2 cellular contexts compared by ENCODE assay signal in genomic region chr12:128245106-128245505, GRCh38.
TF ChIP-seq lines count a peak whose summit lies in the region.

No MANE protein-coding gene starts in this region.

TF ChIP-seq in SK-N-SH, 30 proteins besides CTCF, POLR2A, EP300 and RAD21 (continued from another document):
- TF ChIP-seq ZBTB33 (IDR thresholded peaks at IDR 0.05; ENCODE audit: borderline replicate concordance, low read depth) = no peak
- no peak for TF ChIP-seq USF2 (IDR thresholded peaks at IDR 0.05; ENCODE audit: borderline replicate concordance, low read depth, low read length)
- TF ChIP-seq FOSL2 (IDR thresholded peaks at IDR 0.05; ENCODE audit: borderline replicate concordance, low read depth) = no peak
- no peak for TF ChIP-seq REST (IDR thresholded peaks at IDR 0.05; ENCODE audit: low read depth, low read length)
- no peak for TF ChIP-seq JUND (IDR thresholded peaks at IDR 0.05)
- no peak for TF ChIP-seq RCOR1 (IDR thresholded peaks at IDR 0.05; ENCODE audit: low read length)
- TF ChIP-seq SMC3 (IDR thresholded peaks at IDR 0.05; ENCODE audit: low read depth, low read length) = no peak
- TF ChIP-seq NFIC (IDR thresholded peaks at IDR 0.05; ENCODE audit: borderline replicate concordance) = no peak
- no peak for TF ChIP-seq USF1 (IDR thresholded peaks at IDR 0.05; ENCODE audit: borderline replicate concordance, low read depth)
- TF ChIP-seq IRF3 (IDR thresholded peaks at IDR 0.05; ENCODE audit: low read depth, low read length) = no peak
- 0 out of 2 replicates have a peak, but pooled peaks have one; percentile 29 for TF ChIP-seq MXI1 (IDR thresholded peaks at IDR 0.05; ENCODE audit: low read depth, low read length)

TF ChIP-seq in SK-N-SH treated with all-trans-retinoic acid at 6 μM for 48 hours, 23 proteins besides CTCF, POLR2A, EP300 and RAD21 (continued from another document):
- TF ChIP-seq ZNF8 (CRISPR knock-in tag; IDR thresholded peaks at IDR 0.05) = no peak
- no peak for TF ChIP-seq OSR1 (CRISPR knock-in tag; IDR thresholded peaks at IDR 0.05)
- TF ChIP-seq RARB (CRISPR knock-in tag; IDR thresholded peaks at IDR 0.05) = no peak
- no peak for TF ChIP-seq ZNF565 (CRISPR knock-in tag; conservative IDR thresholded peaks at IDR 0.05; ENCODE audit: low read depth)
- no peak for TF ChIP-seq TCF4 (CRISPR knock-in tag; IDR thresholded peaks at IDR 0.05; ENCODE audit: borderline replicate concordance)
- no peak for TF ChIP-seq ZFP30 (CRISPR knock-in tag; IDR thresholded peaks at IDR 0.05)
- TF ChIP-seq GLIS3 (CRISPR knock-in tag; IDR thresholded peaks at IDR 0.05) = no peak
- TF ChIP-seq ARNTL (CRISPR knock-in tag; IDR thresholded peaks at IDR 0.05; ENCODE audit: borderline replicate concordance, low read depth) = no peak
- TF ChIP-seq ZNF70 (CRISPR knock-in tag; IDR thresholded peaks at IDR 0.05) = no peak
- TF ChIP-seq SNAI2 (CRISPR knock-in tag; IDR thresholded peaks at IDR 0.05) = no peak
- TF ChIP-seq TOX (CRISPR knock-in tag; IDR thresholded peaks at IDR 0.05; ENCODE audit: borderline replicate concordance) = no peak
- no peak for TF ChIP-seq POU6F1 (CRISPR knock-in tag; IDR thresholded peaks at IDR 0.05; ENCODE audit: borderline replicate concordance, low read depth)
- TF ChIP-seq TSHZ2 (CRISPR knock-in tag; IDR thresholded peaks at IDR 0.05) = no peak
TF ChIP-seq in SK-N-SH treated with all-trans-retinoic acid at 6 μM for 48 hours: peak in this region for 0.
